Comparison of ENCODE assay signal across 9 cellular contexts in the genomic region with DNA sequence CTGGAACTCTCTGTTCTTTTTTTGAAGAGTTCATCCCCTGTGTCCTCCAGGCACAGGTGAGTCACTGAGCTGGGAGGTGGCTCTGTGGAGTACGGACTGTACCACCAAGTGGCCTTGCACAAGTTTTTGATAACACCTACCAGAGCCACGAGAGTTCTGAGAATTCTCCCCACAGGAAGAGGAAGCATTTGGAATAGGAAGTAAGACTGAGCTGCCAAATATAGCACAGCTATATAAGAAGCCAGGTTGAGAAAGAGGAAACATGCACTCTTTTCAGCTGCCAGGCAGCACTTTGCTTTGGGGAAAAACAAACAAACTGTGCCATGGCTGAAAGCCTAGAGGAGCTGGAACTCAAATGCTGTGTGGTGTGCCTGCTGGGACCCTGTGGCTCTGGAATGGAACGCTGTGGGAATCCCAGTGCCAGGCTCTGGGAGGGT.
A peak's percentile ranks its signal among the peaks of the same experiment; 100 is the strongest.
DNase-seq lines count a peak whose midpoint lies in the region; ATAC-seq and TF ChIP-seq lines count a peak whose summit lies in the region.
"Had no signal": no experiment of that assay in that cellular context is flagged by ENCODE, and none has a peak within 500 bp of the region (broad histone marks: within the 10 kb centered on the region; RNA-seq: fewer than 3 reads in every experiment).

No MANE protein-coding gene starts in this region.

- ATAC-seq in foreskin keratinocyte (peak; percentile 83), HG02884 (IDR thresholded peaks at IDR 0.05; ENCODE audit: unreplicated experiment) (no peak)
- ATAC-seq: Panc1 had no signal

- POLR2A ChIA-PET in activated CD4-positive, alpha-beta memory T cell treated with anti-CD3 and anti-CD28 coated beads, Interleukin-2, amount 10 ng/mL, durations not matched to agents 7 days and 5 days (lab: Charles Lee), result interaction anchor here (0.7 to 6.1 kb wide), 27 partner anchors 9 to 287 kb away, joined by 3 to 120 read pairs (median 5); a partner anchor contains a TSS

- TF ChIP-seq CTCF in foreskin keratinocyte (conservative IDR thresholded peaks at IDR 0.05), result no peak

- peaks cover 1% of the 10 kb centered on the region for H3K36me3 Mint-ChIP-seq in IgD-negative memory B cell
- H3K36me3 Mint-ChIP-seq in activated CD4-positive, alpha-beta memory T cell treated with anti-CD3 and anti-CD28 coated beads, Interleukin-2, amount 10 ng/mL, durations not matched to agents 7 days and 5 days (ENCODE audit: low read depth), result peaks cover 38% of the 10 kb centered on the region

- no peaks in the 10 kb centered on the region for H3K27me3 Mint-ChIP-seq in IgD-negative memory B cell
- no peaks in the 10 kb centered on the region for H3K27me3 Mint-ChIP-seq in activated CD4-positive, alpha-beta memory T cell treated with anti-CD3 and anti-CD28 coated beads, Interleukin-2, amount 10 ng/mL, durations not matched to agents 7 days and 5 days

- H3K27me3 ChIP-seq in foreskin keratinocyte, result no peaks in the 10 kb centered on the region

- H3K4me3 ChIP-seq in GM08714 (ENCODE audit: low read length), result peak overlapping the region; percentile 5; the same call in 1 of the 2 replicates

- no peak overlapping the region for H3K27ac ChIP-seq in foreskin keratinocyte

- CTCF ChIA-PET in activated CD4-positive, alpha-beta memory T cell treated with anti-CD3 and anti-CD28 coated beads, Interleukin-2, amount 10 ng/mL, durations not matched to agents 7 days and 5 days (lab: Charles Lee), result interaction anchor here (1.0 to 7.2 kb wide), 12 partner anchors 12 to 150 kb away, joined by 3 to 72 read pairs (median 6); a partner anchor contains a TSS

- H3K4me1 Mint-ChIP-seq in IgD-negative memory B cell, result peaks cover 37 to 56% (median 49%) of the 10 kb centered on the region in 3 donors
- H3K4me1 Mint-ChIP-seq in activated CD4-positive, alpha-beta memory T cell treated with anti-CD3 and anti-CD28 coated beads, Interleukin-2, amount 10 ng/mL, durations not matched to agents 7 days and 5 days, result peaks cover 79% of the 10 kb centered on the region

- H3K27ac Mint-ChIP-seq in IgD-negative memory B cell, result peak overlapping the region; percentile 81 to 97 (median 97)
- peak overlapping the region; percentile 92 for H3K27ac Mint-ChIP-seq in activated CD4-positive, alpha-beta memory T cell treated with anti-CD3 and anti-CD28 coated beads, Interleukin-2, amount 10 ng/mL, durations not matched to agents 7 days and 5 days

- peak; percentile 75 for DNase-seq in activated CD4-positive, alpha-beta memory T cell treated with anti-CD3 and anti-CD28 coated beads, Interleukin-2, amount 10 ng/mL, durations not matched to agents 7 days and 5 days
- DNase-seq in foreskin keratinocyte (peak in 1 of 2 donors; percentile 50), putamen (ENCODE audit: low spot score) (peak; percentile 20), kidney glomerular epithelial cell (lab: John Stamatoyannopoulos, UW) (no peak)
- no peak for DNase-seq in stimulated activated CD4-positive, alpha-beta T cell treated with anti-CD3 and anti-CD28 coated beads, Interleukin-4, amount 100 ng/mL, for 24 hours

- no peaks in the 10 kb centered on the region for H3K9me3 Mint-ChIP-seq in IgD-negative memory B cell
- H3K9me3 Mint-ChIP-seq in activated CD4-positive, alpha-beta memory T cell treated with anti-CD3 and anti-CD28 coated beads, Interleukin-2, amount 10 ng/mL, durations not matched to agents 7 days and 5 days, result no peaks in the 10 kb centered on the region

- peaks cover 20% of the 10 kb centered on the region for H3K4me1 ChIP-seq in foreskin keratinocyte

- peak overlapping the region; percentile 16 to 86 (median 64) for H3K4me3 Mint-ChIP-seq in IgD-negative memory B cell
- H3K4me3 Mint-ChIP-seq in activated CD4-positive, alpha-beta memory T cell treated with anti-CD3 and anti-CD28 coated beads, Interleukin-2, amount 10 ng/mL, durations not matched to agents 7 days and 5 days, result peak overlapping the region; percentile 50

Comparison
In these comparisons a context has a peak if more than half of its experiments do, and no peak if none do; other contexts are left out.
1. DNase-seq: peak in activated CD4-positive, alpha-beta memory T cell treated with anti-CD3 and anti-CD28 coated beads, Interleukin-2, amount 10 ng/mL, durations not matched to agents 7 days and 5 days (single experiment) and putamen (single experiment); none in kidney glomerular epithelial cell (single experiment) and stimulated activated CD4-positive, alpha-beta T cell treated with anti-CD3 and anti-CD28 coated beads, Interleukin-4, amount 100 ng/mL, for 24 hours (single experiment).